ENCODE assay signal across 25 cellular contexts in genomic region chr9:36871606-36872005, GRCh38.
"Had no signal": no experiment of that assay in that cellular context is flagged by ENCODE, and none has a peak within 500 bp of the region (broad histone marks: within the 10 kb centered on the region; RNA-seq: fewer than 3 reads in every experiment).

No MANE protein-coding gene starts in this region.

- H3K4me1 ChIP-seq: lower lobe of right lung, prostate gland, suprapubic skin, tibial artery had no signal

- ATAC-seq: body of pancreas, lower lobe of right lung, sciatic nerve had no signal

- H3K4me3 Mint-ChIP-seq: activated naive CD8-positive, alpha-beta T cell; nephron progenitor cell had no signal

- H3K36me3 Mint-ChIP-seq: activated naive CD8-positive, alpha-beta T cell had no signal

- H3K9me3 ChIP-seq: body of pancreas, lower lobe of right lung, ovary, prostate gland, suprapubic skin, tibial artery had no signal

- H3K4me3 ChIP-seq: body of pancreas, cardiac muscle cell, coronary artery, dorsolateral prefrontal cortex, lower lobe of right lung, ovary, prostate gland, suprapubic skin, tibial artery had no signal

- H3K27ac ChIP-seq: body of pancreas, cardiac muscle cell, coronary artery, dorsolateral prefrontal cortex, lower lobe of right lung, ovary, prostate gland, suprapubic skin, tibial artery had no signal

- DNase-seq: activated CD4-positive, alpha-beta T cell treated with anti-CD3 and anti-CD28 coated beads for 48 hours; activated CD4-positive, alpha-beta T cell treated with anti-CD3 and anti-CD28 coated beads, Interleukin-2, amount 50 U/mL, for 48 hours; activated CD8-positive, alpha-beta memory T cell treated with anti-CD3 and anti-CD28 coated beads for 24 hours; activated effector memory CD4-positive, alpha-beta T cell treated with Interleukin-2 at 50 U/mL for 16 hours; activated naive CD4-positive, alpha-beta T cell treated with Interleukin-2 at 50 U/mL for 16 hours; effector memory CD4-positive, alpha-beta T cell; kidney glomerular epithelial cell; lower lobe of right lung; mesendoderm; nephron progenitor cell; ovary; retina; stimulated activated CD4-positive, alpha-beta T cell treated with anti-CD3 and anti-CD28 coated beads, Interleukin-1b, Interleukin-23, amount 100 ng/mL, for 48 hours; stimulated activated CD4-positive, alpha-beta T cell treated with anti-CD3 and anti-CD28 coated beads, Interleukin-4, amount 100 ng/mL, for 4 hours; stimulated activated CD8-positive, alpha-beta memory T cell treated with anti-CD3 and anti-CD28 coated beads, Interleukin-4, amount 100 ng/mL, for 48 hours; stimulated activated naive CD4-positive, alpha-beta T cell; tibial artery had no signal

- H3K36me3 ChIP-seq: cardiac muscle cell, lower lobe of right lung, ovary, prostate gland, suprapubic skin, tibial artery had no signal

- H3K27me3 Mint-ChIP-seq: activated naive CD8-positive, alpha-beta T cell had no signal

- H3K27me3 ChIP-seq: body of pancreas, ovary had no signal

- H3K27ac Mint-ChIP-seq: activated naive CD8-positive, alpha-beta T cell; nephron progenitor cell had no signal
